21 cellular contexts compared by ENCODE assay signal in the genomic region with DNA sequence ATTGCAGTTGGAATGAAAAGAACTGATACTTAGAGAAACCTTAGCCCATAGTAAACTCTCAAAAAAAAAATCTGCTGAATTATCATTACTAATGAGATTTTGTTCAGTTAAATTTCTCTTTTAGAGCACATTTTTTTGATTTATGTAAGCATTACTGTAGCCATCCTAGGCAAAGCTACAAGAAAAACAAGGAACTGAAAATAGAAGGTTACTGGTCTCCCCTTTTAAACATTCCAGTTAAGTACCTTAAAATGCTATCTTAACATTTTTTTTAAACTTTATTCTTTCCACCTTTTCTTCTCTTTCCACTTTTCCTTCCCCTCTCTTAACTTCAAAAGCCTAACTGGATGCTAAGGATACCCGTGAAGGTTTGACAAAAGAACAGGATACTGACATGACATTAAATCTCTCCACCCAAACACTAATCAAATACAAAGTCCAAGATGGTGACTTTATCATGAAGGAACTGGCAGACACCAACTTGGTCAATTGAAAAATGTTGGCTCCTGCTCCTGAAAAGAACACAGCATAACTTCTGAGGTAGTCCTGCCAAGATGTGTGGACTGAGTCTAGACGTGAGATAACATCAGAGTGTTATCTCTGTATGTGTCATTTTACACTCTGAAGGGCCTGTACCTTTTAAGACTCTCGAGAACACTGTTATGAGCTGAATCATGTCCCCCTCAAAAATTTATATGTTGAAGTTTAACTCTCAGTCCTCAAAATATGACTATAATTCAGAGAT. TPM values are rescaled to one million over a fixed set of nuclear protein-coding genes. Genes with fewer than 3 reads are reported as not detected.
DNase-seq lines count a peak whose midpoint lies in the region; ATAC-seq, FAIRE-seq and TF ChIP-seq lines count a peak whose summit lies in the region.
"Had no signal": no experiment of that assay in that cellular context is flagged by ENCODE, and none has a peak within 500 bp of the region (broad histone marks: within the 10 kb centered on the region; RNA-seq: fewer than 3 reads in every experiment).

No MANE protein-coding gene starts in this region.

- H3K9ac ChIP-seq in smooth muscle cell (ENCODE audit: low read depth): no peak overlapping the region

- no peaks in the 10 kb centered on the region for H3K36me3 ChIP-seq in smooth muscle cell (ENCODE audit: low read depth)
- H3K36me3 ChIP-seq in spleen: no peaks in the 10 kb centered on the region
- H3K36me3 ChIP-seq: adrenal gland had no signal

- no peaks in the 10 kb centered on the region for H3K9me3 ChIP-seq in smooth muscle cell (replicated peaks; ENCODE audit: low read depth)
- no peaks in the 10 kb centered on the region for H3K9me3 ChIP-seq in spleen
- H3K9me3 ChIP-seq: adrenal gland had no signal

- peak; percentile 21 for DNase-seq in RCC 7860 (ENCODE audit: low spot score)
- no peak for DNase-seq in chondrocyte (ENCODE audit: low spot score)
- DNase-seq in smooth muscle cell (lab: John Stamatoyannopoulos, UW; ENCODE audit: unreplicated experiment): no peak
- DNase-seq in stimulated activated CD4-positive, alpha-beta T cell treated with anti-CD3 and anti-CD28 coated beads, Interleukin-1b, Interleukin-23, amount 100 ng/mL, for 48 hours: no peak
- no peak for DNase-seq in spleen
- no peak for DNase-seq in COLO668 (lab: John Stamatoyannopoulos, UW; ENCODE audit: unreplicated experiment)
- DNase-seq: activated CD8-positive, alpha-beta T cell treated with anti-CD3 and anti-CD28 coated beads for 36 hours; activated naive CD4-positive, alpha-beta T cell; activated T-cell treated with anti-CD3 and anti-CD28 coated beads for 4 hours; adrenal gland; CD8-positive, alpha-beta T cell; foreskin fibroblast; hippocampal formation; NCI-H1417 treated with DMSO at 0.1 percent for 48 hours; NCI-H510A; NK-92 treated with Interleukin-12 subunit alpha and Interleukin-12 subunit beta, amount 100 ng/mL, for 24 hours; stimulated activated CD4-positive, alpha-beta T cell treated with anti-CD3 and anti-CD28 coated beads, Interleukin-2, amount 100 ng/mL, for 24 hours; SW 1271 had no signal

- H4K20me1 ChIP-seq in smooth muscle cell (ENCODE audit: low read depth): no peaks in the 10 kb centered on the region

- H3K4me2 ChIP-seq in smooth muscle cell: no peak overlapping the region

- intact Hi-C loops in spleen (cut with DNase I; ENCODE audit: low total_unique reads): loop anchor here (10.0 kb wide), 1 partner anchor 762 kb away; no protein-coding TSS in a partner anchor

- H3K27me3 ChIP-seq in smooth muscle cell (ENCODE audit: low read depth): no peaks in the 10 kb centered on the region
- H3K27me3 ChIP-seq in spleen (replicated peaks in 1 of 7): peaks cover 0 to 4% (median 0%) of the 10 kb centered on the region in 7 donors
- H3K27me3 ChIP-seq: adrenal gland had no signal

- TF ChIP-seq CTCF in chondrocyte (IDR thresholded peaks at IDR 0.05) (no peak), smooth muscle cell (IDR thresholded peaks at IDR 0.05; ENCODE audit: borderline replicate concordance, insufficient read depth, poor library complexity, severe bottlenecking) (no peak), spleen (IDR thresholded peaks at IDR 0.05 in 8 of 11, conservative IDR thresholded peaks at IDR 0.05 in 3 of 11) (no peak)

- peaks cover 30% of the 10 kb centered on the region for H3K4me1 Mint-ChIP-seq in chondrocyte (ENCODE audit: low read depth)

- H2AFZ ChIP-seq in smooth muscle cell (ENCODE audit: low read depth): no peak overlapping the region

- H3K4me3 ChIP-seq in smooth muscle cell: no peak overlapping the region
- no peak overlapping the region for H3K4me3 ChIP-seq in spleen
- H3K4me3 ChIP-seq: adrenal gland had no signal

- H3K27ac Mint-ChIP-seq in chondrocyte (ENCODE audit: unreplicated experiment): peak overlapping the region; percentile 67
- H3K27ac Mint-ChIP-seq: activated CD8-positive, alpha-beta T cell treated with anti-CD3 and anti-CD28 coated beads for 36 hours; CD8-positive, alpha-beta T cell; stimulated activated memory B cell treated with anti-CD40 and anti-IgM and Interleukin-4, amounts not matched to agents 10 μg/mL and 1 μg/mL and 100 μg/mL, for 72 hours had no signal

- no peaks in the 10 kb centered on the region for H3K79me2 ChIP-seq in smooth muscle cell (ENCODE audit: low read depth)

- no peak for TF ChIP-seq POLR2A in spleen (IDR thresholded peaks at IDR 0.05)

- WGBS in smooth muscle cell (ENCODE audit: low lambda C conversion rate): 42% methylated on average over 3 of the region's 3 CpGs
- 33 to 78% (median 60%) methylated on average over 3 of the region's 3 CpGs for WGBS in spleen, 5 donors

- H3K4me1 ChIP-seq in smooth muscle cell (ENCODE audit: low read depth) (peaks cover 4% of the 10 kb centered on the region), spleen (peaks cover 5 to 46% (median 20%) of the 10 kb centered on the region in 6 donors)

- H3K27ac ChIP-seq in smooth muscle cell (ENCODE audit: low read depth): peak overlapping the region; percentile 33
- no peak overlapping the region for H3K27ac ChIP-seq in spleen
- H3K27ac ChIP-seq: adrenal gland had no signal

- H3K36me3 Mint-ChIP-seq in chondrocyte (ENCODE audit: low read depth): no peaks in the 10 kb centered on the region
- H3K36me3 Mint-ChIP-seq: CD8-positive, alpha-beta T cell; stimulated activated memory B cell treated with anti-CD40 and anti-IgM and Interleukin-4, amounts not matched to agents 10 μg/mL and 1 μg/mL and 100 μg/mL, for 72 hours had no signal

- no peaks in the 10 kb centered on the region for H3K27me3 Mint-ChIP-seq in chondrocyte (ENCODE audit: low read depth)
- H3K27me3 Mint-ChIP-seq: activated CD8-positive, alpha-beta T cell treated with anti-CD3 and anti-CD28 coated beads for 36 hours had no signal

- no peaks in the 10 kb centered on the region for H3F3A ChIP-seq in smooth muscle cell (ENCODE audit: low read depth)

- H3K4me3 Mint-ChIP-seq in chondrocyte (ENCODE audit: unreplicated experiment): no peak overlapping the region
- H3K4me3 Mint-ChIP-seq: activated CD8-positive, alpha-beta T cell treated with anti-CD3 and anti-CD28 coated beads for 36 hours; CD8-positive, alpha-beta T cell; stimulated activated memory B cell treated with anti-CD40 and anti-IgM and Interleukin-4, amounts not matched to agents 10 μg/mL and 1 μg/mL and 100 μg/mL, for 72 hours had no signal

- FAIRE-seq in RCC 7860 (lab: Jason Lieb, UNC): no peak
- FAIRE-seq: GM12892 had no signal

- H3K9me3 Mint-ChIP-seq in chondrocyte (ENCODE audit: low read depth): no peaks in the 10 kb centered on the region
- H3K9me3 Mint-ChIP-seq: activated CD8-positive, alpha-beta T cell treated with anti-CD3 and anti-CD28 coated beads for 36 hours; CD8-positive, alpha-beta T cell; stimulated activated memory B cell treated with anti-CD40 and anti-IgM and Interleukin-4, amounts not matched to agents 10 μg/mL and 1 μg/mL and 100 μg/mL, for 72 hours had no signal

- peak; percentile 20 for ATAC-seq in GM18868 (IDR thresholded peaks at IDR 0.05; ENCODE audit: unreplicated experiment)
- ATAC-seq: activated CD8-positive, alpha-beta T cell treated with anti-CD3 and anti-CD28 coated beads for 36 hours; CD8-positive, alpha-beta T cell; stimulated activated memory B cell treated with anti-CD40 and anti-IgM and Interleukin-4, amounts not matched to agents 10 μg/mL and 1 μg/mL and 100 μg/mL, for 72 hours had no signal

RNA-seq across cellular contexts. Expression of a gene that starts 29.5 kb away (rescaled TPM):
- 67.7 to 87.9 TPM (median 85.8 TPM) in 3 replicates for total RNA-seq in chondrocyte
- 40.9 and 48.7 TPM in 2 replicates for total RNA-seq in smooth muscle cell
- polyA plus RNA-seq in smooth muscle cell: 4.4 and 5.3 TPM in 2 replicates
- total RNA-seq in spleen: 10 to 100 TPM; 18.6 to 34.4 (median 26.9) TPM
- polyA plus RNA-seq in spleen: 1 to 10 TPM; 4.6 to 6.6 (median 6.4) TPM
